27 cellular contexts compared by ENCODE assay signal in the genomic region with DNA sequence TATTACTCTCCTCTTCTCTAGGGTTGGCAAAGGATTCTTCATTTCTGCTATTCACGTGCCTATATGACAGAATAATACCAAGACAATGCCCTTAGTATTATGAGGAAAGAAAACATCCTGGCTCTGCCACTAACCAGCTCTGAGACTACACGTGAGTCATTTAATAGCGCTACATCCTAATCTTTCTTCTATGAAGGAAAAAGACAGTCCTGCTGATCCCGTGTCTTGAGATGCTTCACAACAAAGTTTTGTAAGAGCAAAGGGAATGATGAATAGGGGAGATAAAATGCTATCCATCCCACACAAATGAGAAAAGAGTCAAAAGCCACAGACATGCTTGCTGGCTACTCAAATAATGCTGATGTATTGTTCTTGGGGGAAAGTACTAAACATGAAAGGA.
DNase-seq lines count a peak whose midpoint lies in the region; ATAC-seq and TF ChIP-seq lines count a peak whose summit lies in the region.
"Had no signal": no experiment of that assay in that cellular context is flagged by ENCODE, and none has a peak within 500 bp of the region (broad histone marks: within the 10 kb centered on the region; RNA-seq: fewer than 3 reads in every experiment).

No MANE protein-coding gene starts in this region.

- no peak for TF ChIP-seq CTCF in mammary epithelial cell (conservative IDR thresholded peaks at IDR 0.05 in 1 of 2, IDR thresholded peaks at IDR 0.05 in 1 of 2; ENCODE audit: extremely low read depth in 1 of 2, insufficient read depth in 1 of 2, low read depth in 1 of 2, low read length in 2 of 2)
- no peak for TF ChIP-seq CTCF in breast epithelium (IDR thresholded peaks at IDR 0.05)
- no peak for TF ChIP-seq CTCF in adrenal gland (IDR thresholded peaks at IDR 0.05)
- no peak for TF ChIP-seq CTCF in fibroblast of villous mesenchyme (IDR thresholded peaks at IDR 0.05; ENCODE audit: insufficient read depth, low read depth, low read length)
- TF ChIP-seq CTCF in smooth muscle cell (IDR thresholded peaks at IDR 0.05; ENCODE audit: borderline replicate concordance, insufficient read depth, poor library complexity, severe bottlenecking) = no peak
- TF ChIP-seq CTCF in GM20000 (IDR thresholded peaks at IDR 0.05; ENCODE audit: extremely low read depth, missing control alignments) = no peak

- 10% methylated on average over 4 of the region's 4 CpGs for WGBS in mammary epithelial cell (ENCODE audit: low coverage, missing lambda C conversion rate)
- 41 to 58% (median 43%) methylated on average over 4 of the region's 4 CpGs for WGBS in adrenal gland, 4 donors
- 14% methylated on average over 4 of the region's 4 CpGs for WGBS in smooth muscle cell (ENCODE audit: low lambda C conversion rate)

- H3K79me2 ChIP-seq in mammary epithelial cell (ENCODE audit: insufficient read depth, low read length) (no peaks in the 10 kb centered on the region), smooth muscle cell (ENCODE audit: low read depth) (peaks cover 24% of the 10 kb centered on the region)

- no peak overlapping the region for H3K27ac ChIP-seq in mammary epithelial cell (ENCODE audit: insufficient read depth, low read depth, low read length)
- H3K27ac ChIP-seq in breast epithelium = no peak overlapping the region
- H3K27ac ChIP-seq in adrenal gland = peak overlapping the region in 3 of 5 donors; percentile 9 to 24 (median 15)
- H3K27ac ChIP-seq in smooth muscle cell (ENCODE audit: low read depth) = peak overlapping the region; percentile 39
- H3K27ac ChIP-seq: 22Rv1, C4-2B, SJCRH30 had no signal

- H3K9ac ChIP-seq in mammary epithelial cell (ENCODE audit: insufficient read depth, low read length) (no peak overlapping the region), smooth muscle cell (ENCODE audit: low read depth) (no peak overlapping the region)

- CTCF ChIA-PET in mammary epithelial cell (lab: Charles Lee; ENCODE audit: low non-redundant PET) = no interaction called here

- no peaks in the 10 kb centered on the region for H3K27me3 ChIP-seq in mammary epithelial cell (ENCODE audit: insufficient read depth, low read length)
- H3K27me3 ChIP-seq in breast epithelium = no peaks in the 10 kb centered on the region
- H3K27me3 ChIP-seq in adrenal gland = no peaks in the 10 kb centered on the region
- no peaks in the 10 kb centered on the region for H3K27me3 ChIP-seq in smooth muscle cell (ENCODE audit: low read depth)
- H3K27me3 ChIP-seq: SJCRH30 had no signal

- no peak overlapping the region for H3K4me2 ChIP-seq in mammary epithelial cell (ENCODE audit: insufficient read depth, low read depth, low read length)
- H3K4me2 ChIP-seq in smooth muscle cell = peak overlapping the region; percentile 23

- dilution Hi-C loops in mammary epithelial cell (cut with HindIII; ENCODE audit: low sequenced_read_pairs) = no loop called here

- no peaks in the 10 kb centered on the region for H4K20me1 ChIP-seq in mammary epithelial cell (ENCODE audit: insufficient read depth, low read length)
- H4K20me1 ChIP-seq in smooth muscle cell (ENCODE audit: low read depth) = no peaks in the 10 kb centered on the region

- in situ Hi-C loops in mammary epithelial cell (cut with MboI; ENCODE audit: low sequenced_read_pairs in 2 of 2) = no loop called here

- no TSS peak for BruUV-seq in mammary epithelial cell (replicated peaks; lab: Mats Ljungman, UMichigan)

- TF ChIP-seq POLR2A in breast epithelium (IDR thresholded peaks at IDR 0.05) (no peak), adrenal gland (IDR thresholded peaks at IDR 0.05) (no peak)

- peak; percentile 8 for DNase-seq in mammary epithelial cell
- DNase-seq in breast epithelium (ENCODE audit: low spot score in 2 of 2) = no peak
- DNase-seq in adrenal gland = no peak
- DNase-seq in fibroblast of villous mesenchyme (ENCODE audit: low read depth) = peak; percentile 63
- no peak for DNase-seq in smooth muscle cell (lab: John Stamatoyannopoulos, UW; ENCODE audit: unreplicated experiment)
- DNase-seq in GM20000 (ENCODE audit: low spot score) = no peak
- no peak for DNase-seq in left lobe of liver (ENCODE audit: low spot score)
- DNase-seq: GF-D8; Kasumi-1; MV-4-11; NCI-H1105; NCI-H146; NCI-H1930; NCI-H2107; NCI-H446; NCI-H524 treated with DMSO at 0.1 percent for 48 hours; NCI-H82; NK-92 treated with Interleukin-12 subunit alpha and Interleukin-12 subunit beta, amount 100 ng/mL, for 24 hours; PC-3; SJCRH30 had no signal

- H3K36me3 ChIP-seq in mammary epithelial cell (ENCODE audit: insufficient read depth, low read length) = no peaks in the 10 kb centered on the region
- no peaks in the 10 kb centered on the region for H3K36me3 ChIP-seq in breast epithelium
- H3K36me3 ChIP-seq in adrenal gland (replicated peaks in 1 of 2) = no peaks in the 10 kb centered on the region
- no peaks in the 10 kb centered on the region for H3K36me3 ChIP-seq in smooth muscle cell (ENCODE audit: low read depth)
- H3K36me3 ChIP-seq: SJCRH30 had no signal

- H3K9me3 ChIP-seq in mammary epithelial cell (replicated peaks; ENCODE audit: insufficient read depth, low read length) (no peaks in the 10 kb centered on the region), breast epithelium (no peaks in the 10 kb centered on the region), adrenal gland (replicated peaks in 1 of 3) (no peaks in the 10 kb centered on the region), smooth muscle cell (replicated peaks; ENCODE audit: low read depth) (no peaks in the 10 kb centered on the region)
- H3K9me3 ChIP-seq: SJCRH30 had no signal

- H2AFZ ChIP-seq in mammary epithelial cell (ENCODE audit: low read depth, low read length) = no peak overlapping the region
- H2AFZ ChIP-seq in smooth muscle cell (ENCODE audit: low read depth) = no peak overlapping the region

- no peaks in the 10 kb centered on the region for H3K4me1 ChIP-seq in mammary epithelial cell (ENCODE audit: insufficient read depth, low read length)
- H3K4me1 ChIP-seq in breast epithelium = no peaks in the 10 kb centered on the region
- H3K4me1 ChIP-seq in adrenal gland (replicated peaks in 1 of 2) = no peaks in the 10 kb centered on the region
- no peaks in the 10 kb centered on the region for H3K4me1 ChIP-seq in smooth muscle cell (ENCODE audit: low read depth)
- H3K4me1 ChIP-seq: SJCRH30 had no signal

- peaks cover 5% of the 10 kb centered on the region for H3F3A ChIP-seq in smooth muscle cell (ENCODE audit: low read depth)

- no peak for ATAC-seq in GM19395 (IDR thresholded peaks at IDR 0.05; ENCODE audit: unreplicated experiment)
- no peak for ATAC-seq in left lobe of liver
- ATAC-seq: HCT116, HepG2, PC-3, Right ventricle myocardium inferior, SK-N-SH treated with all-trans-retinoic acid at 6 μM for 48 hours had no signal

- intact Hi-C loops in mammary epithelial cell (cut with micrococcal nuclease) = no loop called here
- intact Hi-C loops in breast epithelium (cut with DNase I; ENCODE audit: low total_unique reads) = no loop called here
- intact Hi-C loops in adrenal gland (cut with DNase I) = no loop called here

- H3K4me3 ChIP-seq in mammary epithelial cell (replicated peaks in 1 of 3; ENCODE audit: insufficient read depth in 1 of 3, low read depth in 2 of 3, low read length in 3 of 3) (no peak overlapping the region), breast epithelium (no peak overlapping the region), adrenal gland (no peak overlapping the region), fibroblast of villous mesenchyme (ENCODE audit: low read depth, low read length) (no peak overlapping the region), smooth muscle cell (no peak overlapping the region)
- H3K4me3 ChIP-seq: SJCRH30 had no signal

Comparison
In these comparisons a context has a peak if more than half of its experiments do, and no peak if none do; other contexts are left out.
1. DNase-seq: peak in mammary epithelial cell (single experiment) and fibroblast of villous mesenchyme (single experiment); none in breast epithelium (0 of 2), adrenal gland (0 of 7), smooth muscle cell (single experiment), GM20000 (single experiment) and left lobe of liver (single experiment).
2. H3K27ac ChIP-seq: peak in adrenal gland (3 of 5) and smooth muscle cell (single experiment); none in mammary epithelial cell (single experiment) and breast epithelium (0 of 2).